In genomic region chr1:205783904-205784303, GRCh38 we compare ENCODE assay signal across 17 cellular contexts. TPM values are rescaled to one million over a fixed set of nuclear protein-coding genes. Genes with fewer than 3 reads are reported as not detected.
DNase-seq lines count a peak whose midpoint lies in the region; ATAC-seq and TF ChIP-seq lines count a peak whose summit lies in the region.
"Had no signal": no experiment of that assay in that cellular context is flagged by ENCODE, and none has a peak within 500 bp of the region (broad histone marks: within the 10 kb centered on the region; RNA-seq: fewer than 3 reads in every experiment).

No MANE protein-coding gene starts in this region.

- POLR2A ChIA-PET in Panc1 (lab: Charles Lee) (no interaction called here), RWPE1 (lab: Yijun Ruan, JAX; ENCODE audit: low non-redundant PET) (no interaction called here)

- no peaks in the 10 kb centered on the region for H3K36me3 Mint-ChIP-seq in neural progenitor cell
- no peaks in the 10 kb centered on the region for H3K36me3 Mint-ChIP-seq in progenitor cell of endocrine pancreas (ENCODE audit: insufficient read depth)
- H3K36me3 Mint-ChIP-seq: IgD-negative memory B cell had no signal

- H3K27me3 ChIP-seq in Panc1 (ENCODE audit: control insufficient read depth, insufficient read depth, low read length) (no peaks in the 10 kb centered on the region), neural progenitor cell (no peaks in the 10 kb centered on the region)
- H3K27me3 ChIP-seq: Peyer's patch had no signal

- H3K9me3 ChIP-seq in Panc1 (ENCODE audit: control insufficient read depth, insufficient read depth, low read depth, low read length): no peaks in the 10 kb centered on the region
- no peaks in the 10 kb centered on the region for H3K9me3 ChIP-seq in neural progenitor cell (ENCODE audit: low read depth)
- H3K9me3 ChIP-seq: Caco-2, Peyer's patch had no signal

- in situ Hi-C loops in ACHN (cut with HindIII; ENCODE audit: low pct_ligation_motif_present, low pct_unique_long_range_greater_than_20kb, low sequenced_read_pairs) (no loop called here), Panc1 (cut with HindIII; ENCODE audit: low pct_unique_long_range_greater_than_20kb, low sequenced_read_pairs) (no loop called here)

- H3K79me2 ChIP-seq in neural progenitor cell (ENCODE audit: low read depth): no peaks in the 10 kb centered on the region

- H3K4me2 ChIP-seq in neural progenitor cell: no peak overlapping the region

- CTCF ChIA-PET in Panc1 (lab: Charles Lee) (no interaction called here), RWPE1 (lab: Yijun Ruan, JAX) (no interaction called here)

- intact Hi-C loops in Panc1 (cut with micrococcal nuclease; ENCODE audit: unreplicated experiment): no loop called here

- H3K36me3 ChIP-seq in Panc1 (ENCODE audit: control insufficient read depth, insufficient read depth, low read length) (no peaks in the 10 kb centered on the region), neural progenitor cell (no peaks in the 10 kb centered on the region)
- H3K36me3 ChIP-seq: Peyer's patch had no signal

- no peak overlapping the region for H3K9ac ChIP-seq in neural progenitor cell

- H3K27me3 Mint-ChIP-seq in neural progenitor cell (ENCODE audit: insufficient read depth, low read depth) (no peaks in the 10 kb centered on the region), progenitor cell of endocrine pancreas (no peaks in the 10 kb centered on the region)
- H3K27me3 Mint-ChIP-seq: activated T-cell treated with anti-CD3 and anti-CD28 coated beads, Interleukin-2, amount 50 U/mL, for 24 hours; IgD-negative memory B cell; natural killer cell treated with Interleukin-12 subunit alpha and Interleukin-12 subunit beta and Interleukin-15 and Interleukin-18, amount 100 ng/mL, for 72 hours had no signal

- DNase-seq in ACHN (peak; percentile 92), Panc1 (ENCODE audit: low read depth, low spot score) (no peak), fibroblast of gingiva (ENCODE audit: low read depth) (peak; percentile 13), neural progenitor cell (ENCODE audit: low spot score) (peak; percentile 23), NCI-H524 treated with DMSO at 0.1 percent for 48 hours (lab: John Stamatoyannopoulos, UW) (no peak), RWPE1 (ENCODE audit: low spot score) (no peak), progenitor cell of endocrine pancreas (ENCODE audit: low spot score, unreplicated experiment) (no peak)
- DNase-seq: activated T-cell treated with anti-CD3 and anti-CD28 coated beads, Interleukin-2, amount 50 U/mL, for 24 hours; Caco-2; NCI-H1417; NCI-H524; Peyer's patch; small intestine had no signal

- H3K9me3 Mint-ChIP-seq in neural progenitor cell (no peaks in the 10 kb centered on the region), progenitor cell of endocrine pancreas (ENCODE audit: low read depth) (no peaks in the 10 kb centered on the region)
- H3K9me3 Mint-ChIP-seq: activated T-cell treated with anti-CD3 and anti-CD28 coated beads, Interleukin-2, amount 50 U/mL, for 24 hours; IgD-negative memory B cell; natural killer cell treated with Interleukin-12 subunit alpha and Interleukin-12 subunit beta and Interleukin-15 and Interleukin-18, amount 100 ng/mL, for 72 hours; T-helper 1 cell treated with Interleukin-12 subunit alpha and Interleukin-12 subunit beta and Interleukin-4 antibody, amounts not matched to agents 30 μg/mL and 1 μg/mL, for 36 hours had no signal

- H3K27ac ChIP-seq in Panc1 (ENCODE audit: low read length) (no peak overlapping the region), neural progenitor cell (no peak overlapping the region), RWPE1 (no peak overlapping the region)
- H3K27ac ChIP-seq: Peyer's patch had no signal

- H3K4me3 Mint-ChIP-seq in neural progenitor cell (no peak overlapping the region), progenitor cell of endocrine pancreas (ENCODE audit: low read depth) (no peak overlapping the region)
- H3K4me3 Mint-ChIP-seq: activated T-cell treated with anti-CD3 and anti-CD28 coated beads, Interleukin-2, amount 50 U/mL, for 24 hours; IgD-negative memory B cell; natural killer cell treated with Interleukin-12 subunit alpha and Interleukin-12 subunit beta and Interleukin-15 and Interleukin-18, amount 100 ng/mL, for 72 hours; T-helper 1 cell treated with Interleukin-12 subunit alpha and Interleukin-12 subunit beta and Interleukin-4 antibody, amounts not matched to agents 30 μg/mL and 1 μg/mL, for 36 hours had no signal

- H3K27ac Mint-ChIP-seq in neural progenitor cell (no peak overlapping the region), progenitor cell of endocrine pancreas (no peak overlapping the region)
- H3K27ac Mint-ChIP-seq: IgD-negative memory B cell; T-helper 1 cell treated with Interleukin-12 subunit alpha and Interleukin-12 subunit beta and Interleukin-4 antibody, amounts not matched to agents 30 μg/mL and 1 μg/mL, for 36 hours had no signal

- peaks cover 5% of the 10 kb centered on the region for H3F3A ChIP-seq in neural progenitor cell (ENCODE audit: low read depth)

- ATAC-seq in Panc1 (peak; percentile 30; the same call in 1 of the 2 replicates), HG02884 (IDR thresholded peaks at IDR 0.05; ENCODE audit: unreplicated experiment) (no peak)
- ATAC-seq: natural killer cell treated with Interleukin-12 subunit alpha and Interleukin-12 subunit beta and Interleukin-15 and Interleukin-18, amount 100 ng/mL, for 72 hours had no signal

- H3K4me1 Mint-ChIP-seq in neural progenitor cell: peaks cover 6% of the 10 kb centered on the region
- no peaks in the 10 kb centered on the region for H3K4me1 Mint-ChIP-seq in progenitor cell of endocrine pancreas (ENCODE audit: low read depth)

- H3K4me3 ChIP-seq in Panc1 (ENCODE audit: low read depth in 2 of 2, low read length in 2 of 2): no peak overlapping the region
- H3K4me3 ChIP-seq in neural progenitor cell: no peak overlapping the region
- H3K4me3 ChIP-seq: Peyer's patch had no signal

- BruUV-seq in Panc1 (replicated peaks; lab: Mats Ljungman, UMichigan): no TSS peak

- H2AFZ ChIP-seq in neural progenitor cell (replicated peaks): no peak overlapping the region

- H3K4me1 ChIP-seq in Panc1 (ENCODE audit: control insufficient read depth, insufficient read depth, low read length): no peaks in the 10 kb centered on the region; the same call in 1 of the 2 replicates
- peaks cover 8% of the 10 kb centered on the region for H3K4me1 ChIP-seq in neural progenitor cell
- H3K4me1 ChIP-seq: Caco-2, Peyer's patch had no signal

- H4K20me1 ChIP-seq in neural progenitor cell (ENCODE audit: low read depth): no peaks in the 10 kb centered on the region

- TF ChIP-seq CTCF in Panc1 (IDR thresholded peaks at IDR 0.05) (no peak), neural progenitor cell (IDR thresholded peaks at IDR 0.05) (no peak), RWPE1 (conservative IDR thresholded peaks at IDR 0.05; ENCODE audit: low read depth) (no peak), progenitor cell of endocrine pancreas (IDR thresholded peaks at IDR 0.05; ENCODE audit: unreplicated experiment) (no peak)

RNA-seq across cellular contexts. Expression of gene RAB29, which starts 8.6 kb away (rescaled TPM):
- 15.1 TPM for total RNA-seq in Panc1 (2021; ENCODE audit: unreplicated experiment)
- 13.3 TPM for polyA plus RNA-seq in Panc1 (2012; ENCODE audit: insufficient read length)
- total RNA-seq in neural progenitor cell (ENCODE audit: low replicate concordance): 3.8 and 6.0 TPM in 2 replicates
- total RNA-seq in progenitor cell of endocrine pancreas: 7.5 and 8.5 TPM in 2 replicates

RNA-seq across cellular contexts. Expression of gene SLC41A1, which starts 29.1 kb away (rescaled TPM):
- total RNA-seq in Panc1 (2021; ENCODE audit: unreplicated experiment) (33.3 TPM), neural progenitor cell (ENCODE audit: low replicate concordance) (10.4 and 15.8 TPM in 2 replicates), progenitor cell of endocrine pancreas (16.8 and 18.7 TPM in 2 replicates)
- polyA plus RNA-seq in Panc1 (2012; ENCODE audit: insufficient read length): 21.7 TPM

RNA-seq across cellular contexts. Expression of gene NUCKS1, which starts 33.9 kb away (rescaled TPM):
- total RNA-seq in Panc1 (2021; ENCODE audit: unreplicated experiment): 210 TPM
- 68.9 TPM for polyA plus RNA-seq in Panc1 (2012; ENCODE audit: insufficient read length)
- total RNA-seq in neural progenitor cell (ENCODE audit: low replicate concordance): 449 and 700 TPM in 2 replicates
- 222 and 245 TPM in 2 replicates for total RNA-seq in progenitor cell of endocrine pancreas

Comparison
In these comparisons a context has a peak if more than half of its experiments do, and no peak if none do; other contexts are left out.
1. DNase-seq: peak in ACHN (single experiment), fibroblast of gingiva (single experiment) and neural progenitor cell (single experiment); none in Panc1 (single experiment), NCI-H524 treated with DMSO at 0.1 percent for 48 hours (single experiment), RWPE1 (single experiment) and progenitor cell of endocrine pancreas (single experiment).